Comparison of ENCODE assay signal across 18 cellular contexts in the genomic region with DNA sequence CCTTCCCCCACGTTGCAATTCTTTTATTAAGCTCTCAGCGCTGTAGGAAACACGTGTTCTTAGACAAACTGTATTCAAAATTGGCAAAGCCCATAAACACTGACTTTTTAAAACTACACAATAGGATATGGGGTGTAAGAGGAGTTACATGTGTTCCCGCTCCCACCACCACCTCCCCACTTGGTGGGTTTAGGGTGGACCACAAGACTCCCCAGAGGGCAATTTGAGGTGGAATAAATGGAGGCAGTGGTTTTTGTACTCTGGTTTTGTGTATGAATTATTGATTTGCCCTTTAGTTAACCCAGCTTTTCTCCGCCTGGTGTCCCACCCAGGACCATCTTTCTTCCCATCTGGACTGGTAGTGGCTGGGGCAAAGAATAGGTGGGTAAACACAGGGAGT. TPM values are rescaled to one million over a fixed set of nuclear protein-coding genes. Genes with fewer than 3 reads are reported as not detected.
DNase-seq lines count a peak whose midpoint lies in the region; ATAC-seq and TF ChIP-seq lines count a peak whose summit lies in the region.
"Had no signal": no experiment of that assay in that cellular context is flagged by ENCODE, and none has a peak within 500 bp of the region (broad histone marks: within the 10 kb centered on the region; RNA-seq: fewer than 3 reads in every experiment).

No MANE protein-coding gene starts in this region.

- peak overlapping the region; percentile 18 to 57 for H3K27ac Mint-ChIP-seq in activated naive CD4-positive, alpha-beta T cell treated with anti-CD3 and anti-CD28 coated beads, Interleukin-2, amount 50 U/mL, for 72 hours
- peak overlapping the region; percentile 39 for H3K27ac Mint-ChIP-seq in neural crest cell (ENCODE audit: unreplicated experiment)
- H3K27ac Mint-ChIP-seq in effector memory CD8-positive, alpha-beta T cell: peak overlapping the region in 1 of 2 donors; percentile 46

- peaks cover 30 to 31% of the 10 kb centered on the region in 2 donors for H3K36me3 Mint-ChIP-seq in activated naive CD4-positive, alpha-beta T cell treated with anti-CD3 and anti-CD28 coated beads, Interleukin-2, amount 50 U/mL, for 72 hours
- peaks cover 19% of the 10 kb centered on the region for H3K36me3 Mint-ChIP-seq in neural crest cell (ENCODE audit: low read depth)
- H3K36me3 Mint-ChIP-seq in effector memory CD8-positive, alpha-beta T cell (ENCODE audit: insufficient read depth): peaks cover 19% of the 10 kb centered on the region

- peak overlapping the region; percentile 5 for H3K4me3 Mint-ChIP-seq in neural crest cell
- no peak overlapping the region for H3K4me3 Mint-ChIP-seq in effector memory CD8-positive, alpha-beta T cell
- H3K4me3 Mint-ChIP-seq: H9 had no signal

- no peak for TF ChIP-seq CTCF in neural crest cell (conservative IDR thresholded peaks at IDR 0.05)

- H3K4me1 Mint-ChIP-seq in neural crest cell: peaks cover 37% of the 10 kb centered on the region
- peaks cover 23 to 34% of the 10 kb centered on the region in 2 donors for H3K4me1 Mint-ChIP-seq in effector memory CD8-positive, alpha-beta T cell (ENCODE audit: low read depth in 2 of 2)

- peaks cover 3% of the 10 kb centered on the region for H3K27me3 Mint-ChIP-seq in neural crest cell (ENCODE audit: low read depth)
- H3K27me3 Mint-ChIP-seq in effector memory CD8-positive, alpha-beta T cell: no peaks in the 10 kb centered on the region

- no peaks in the 10 kb centered on the region for H3K9me3 Mint-ChIP-seq in activated naive CD4-positive, alpha-beta T cell treated with anti-CD3 and anti-CD28 coated beads, Interleukin-2, amount 50 U/mL, for 72 hours
- H3K9me3 Mint-ChIP-seq in neural crest cell: peaks cover 4% of the 10 kb centered on the region
- H3K9me3 Mint-ChIP-seq in effector memory CD8-positive, alpha-beta T cell: no peaks in the 10 kb centered on the region
- H3K9me3 Mint-ChIP-seq: H9 had no signal

- no peak for DNase-seq in activated naive CD4-positive, alpha-beta T cell treated with anti-CD3 and anti-CD28 coated beads, Interleukin-2, amount 50 U/mL, for 72 hours (ENCODE audit: low spot score in 2 of 2)
- DNase-seq in activated naive CD4-positive, alpha-beta T cell treated with Interleukin-2 at 50 U/mL for 16 hours: no peak
- peak; percentile 53 for DNase-seq in Jurkat, Clone E6-1 (ENCODE audit: low read depth, low spot score)
- DNase-seq in NCI-H2107 (lab: John Stamatoyannopoulos, UW) (peak; percentile 27), neural crest cell (ENCODE audit: low read depth, low spot score) (no peak), NOMO-1 (lab: John Stamatoyannopoulos, UW; ENCODE audit: unreplicated experiment in 2 of 2) (no peak)
- DNase-seq in effector memory CD8-positive, alpha-beta T cell: no peak
- DNase-seq: DND-41, H9, NCI-H1436 treated with DMSO at 0.1 percent for 48 hours, NCI-H2081, NCI-H2227 treated with DMSO at 0.1 percent for 48 hours, NCI-H510A treated with DMSO at 0.1 percent for 48 hours, NCI-H774, SHP77 had no signal

- no peak for ATAC-seq in activated naive CD4-positive, alpha-beta T cell treated with anti-CD3 and anti-CD28 coated beads, Interleukin-2, amount 50 U/mL, for 72 hours
- ATAC-seq in effector memory CD8-positive, alpha-beta T cell (replicated peaks): no peak
- ATAC-seq: A549 had no signal

- H3K4me3 ChIP-seq in Jurkat, Clone E6-1 (ENCODE audit: low read length): no peak overlapping the region
- H3K4me3 ChIP-seq: A549, SK-N-MC had no signal

RNA-seq across cellular contexts. Expression of gene UQCC2, which starts 3.7 kb away (rescaled TPM):
- total RNA-seq in activated naive CD4-positive, alpha-beta T cell treated with anti-CD3 and anti-CD28 coated beads, Interleukin-2, amount 50 U/mL, for 72 hours: 100 to 1,000 TPM; 114 to 145 TPM
- polyA plus RNA-seq in Jurkat, Clone E6-1 (2012; ENCODE audit: insufficient read depth, insufficient read length): 390 TPM
- total RNA-seq in neural crest cell: 114 and 116 TPM in 2 replicates

RNA-seq across cellular contexts. Expression of gene IP6K3, which starts 38.9 kb away (rescaled TPM):
- total RNA-seq in activated naive CD4-positive, alpha-beta T cell treated with anti-CD3 and anti-CD28 coated beads, Interleukin-2, amount 50 U/mL, for 72 hours: not detected
- polyA plus RNA-seq in Jurkat, Clone E6-1 (2012; ENCODE audit: insufficient read depth, insufficient read length): not detected
- total RNA-seq in neural crest cell: 0.72 and 0.89 TPM in 2 replicates
- total RNA-seq: M059J had no signal

Comparison
In these comparisons a context has a peak if more than half of its experiments do, and no peak if none do; other contexts are left out.
1. DNase-seq: peak in Jurkat, Clone E6-1 (single experiment) and NCI-H2107 (single experiment); none in activated naive CD4-positive, alpha-beta T cell treated with anti-CD3 and anti-CD28 coated beads, Interleukin-2, amount 50 U/mL, for 72 hours (0 of 2), activated naive CD4-positive, alpha-beta T cell treated with Interleukin-2 at 50 U/mL for 16 hours (single experiment), neural crest cell (single experiment), NOMO-1 (0 of 2) and effector memory CD8-positive, alpha-beta T cell (0 of 3).